In the genomic region with DNA sequence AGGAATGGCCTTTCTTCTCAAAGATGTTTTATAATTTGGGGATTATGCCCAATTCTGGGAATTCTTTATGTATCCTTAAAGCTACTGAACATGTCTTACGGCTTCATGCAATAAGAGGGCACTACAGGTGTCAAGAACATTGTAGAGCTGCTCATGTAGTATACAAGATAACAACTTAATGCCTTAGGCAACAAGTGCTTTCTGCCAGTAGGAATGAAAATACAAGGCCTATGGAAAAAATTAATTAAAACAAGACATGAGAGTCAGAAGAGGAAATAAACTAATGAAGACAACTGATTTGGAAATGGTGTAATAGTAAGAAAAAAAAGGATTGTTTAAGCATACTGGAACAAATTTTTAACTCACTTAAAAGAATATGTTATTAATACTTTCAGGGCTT, we compare ENCODE assay signal across 10 cellular contexts. TPM values are rescaled to one million over a fixed set of nuclear protein-coding genes. Genes with fewer than 3 reads are reported as not detected.
"Had no signal": no experiment of that assay in that cellular context is flagged by ENCODE, and none has a peak within 500 bp of the region (broad histone marks: within the 10 kb centered on the region; RNA-seq: fewer than 3 reads in every experiment).

No MANE protein-coding gene starts in this region.

- FAIRE-seq: HepG2, HTR-8/SVneo, K562 had no signal

- ATAC-seq: HepG2, K562 had no signal

- H3K4me3 Mint-ChIP-seq: IgD-negative memory B cell had no signal

- H3K4me2 ChIP-seq: KMS-11 had no signal

- H3K27ac Mint-ChIP-seq: IgD-negative memory B cell had no signal

- H3K36me3 Mint-ChIP-seq: IgD-negative memory B cell had no signal

- H3K4me1 Mint-ChIP-seq: IgD-negative memory B cell had no signal

- H3K27me3 Mint-ChIP-seq: IgD-negative memory B cell had no signal

- DNase-seq: IMR-90, KBM-7, KG1 had no signal

- H3K9ac ChIP-seq: KMS-11 had no signal

- H3K27ac ChIP-seq: HL-60, KMS-11 had no signal

- H3K4me3 ChIP-seq: K562 had no signal

RNA-seq across cellular contexts. Expression of a gene that starts 27.3 kb away (rescaled TPM):
- total RNA-seq: HT-29, K562 had no signal
